40 cellular contexts compared by ENCODE assay signal in the genomic region with DNA sequence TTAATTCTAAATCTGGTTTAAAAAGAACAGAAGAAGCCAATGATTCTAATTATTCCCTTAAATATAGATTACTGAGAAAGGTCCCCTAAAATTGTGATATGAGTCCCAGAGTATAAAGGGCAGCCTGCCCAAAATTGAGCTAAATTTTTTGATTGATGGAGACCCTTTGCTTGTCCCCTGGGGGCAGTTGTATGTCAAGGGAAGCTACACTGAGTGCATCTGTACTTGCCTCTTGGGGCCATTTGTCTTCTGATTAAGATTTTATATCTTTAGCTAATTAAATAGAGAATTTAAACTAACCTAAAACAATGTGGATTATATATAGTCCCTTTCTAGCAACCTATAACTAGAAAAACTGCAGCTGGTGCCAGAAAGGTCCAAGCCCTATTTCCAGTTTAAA. TPM values are rescaled to one million over a fixed set of nuclear protein-coding genes. Genes with fewer than 3 reads are reported as not detected.
"Had no signal": no experiment of that assay in that cellular context is flagged by ENCODE, and none has a peak within 500 bp of the region (broad histone marks: within the 10 kb centered on the region; RNA-seq: fewer than 3 reads in every experiment).

No MANE protein-coding gene starts in this region.

- H3K9me3 ChIP-seq: ascending aorta had no signal

- H3K4me3 Mint-ChIP-seq: activated B cell treated with CpG ODN at 0.5 μM for 24 hours; activated CD4-positive, alpha-beta memory T cell treated with anti-CD3 and anti-CD28 coated beads for 36 hours; activated CD4-positive, alpha-beta T cell treated with anti-CD3 and anti-CD28 coated beads, Interleukin-2, amount 10 ng/mL, durations not matched to agents 24 days and 14 days; activated CD8-positive, alpha-beta T cell treated with anti-CD3 and anti-CD28 coated beads for 36 hours; activated naive CD4-positive, alpha-beta T cell treated with anti-CD3 and anti-CD28 coated beads, Interleukin-2, amount 10 ng/mL, durations not matched to agents 7 days and 5 days; activated naive CD4-positive, alpha-beta T cell treated with anti-CD3 and anti-CD28 coated beads, Interleukin-2, amount 50 U/mL, for 24 hours; activated naive CD8-positive, alpha-beta T cell; activated naive CD8-positive, alpha-beta T cell treated with anti-CD3 and anti-CD28 coated beads, Interleukin-2, amount 10 ng/mL, durations not matched to agents 7 days and 5 days; activated naive CD8-positive, alpha-beta T cell treated with anti-CD3 and anti-CD28 coated beads, Interleukin-2, amount 50 U/mL, for 24 hours; activated T-cell treated with anti-CD3 and anti-CD28 coated beads, Interleukin-2, amount 50 U/mL, for 4 hours; activated T-cell treated with anti-CD3 and anti-CD28 coated beads, Interleukin-2, amount 50 U/mL, for 72 hours; activated T-helper 1 cell treated with anti-CD3 and anti-CD28 coated beads, Interleukin-12 subunit alpha, Interleukin-12 subunit beta, Interleukin-2, Interleukin-4 antibody, amounts not matched to agents 30 ng/mL and 10 ng/mL and 1 ng/mL, durations not matched to agents 14 hours and 24 hours and 36 hours; brain; central memory CD8-positive, alpha-beta T cell; T-helper 2 cell treated with Interferon-gamma antibody and Interleukin-4, amounts not matched to agents 5 μg/mL and 100 μg/mL, for 36 hours had no signal

- H3K27ac ChIP-seq: ascending aorta, cardiac muscle cell, VCaP had no signal

- H3K27me3 Mint-ChIP-seq: activated B cell treated with CpG ODN at 0.5 μM for 24 hours; activated CD4-positive, alpha-beta memory T cell treated with anti-CD3 and anti-CD28 coated beads for 36 hours; activated CD4-positive, alpha-beta T cell treated with anti-CD3 and anti-CD28 coated beads, Interleukin-2, amount 10 ng/mL, durations not matched to agents 24 days and 14 days; activated CD8-positive, alpha-beta T cell treated with anti-CD3 and anti-CD28 coated beads for 36 hours; activated naive CD4-positive, alpha-beta T cell treated with anti-CD3 and anti-CD28 coated beads, Interleukin-2, amount 10 ng/mL, durations not matched to agents 7 days and 5 days; activated naive CD4-positive, alpha-beta T cell treated with anti-CD3 and anti-CD28 coated beads, Interleukin-2, amount 50 U/mL, for 24 hours; activated naive CD8-positive, alpha-beta T cell; activated naive CD8-positive, alpha-beta T cell treated with anti-CD3 and anti-CD28 coated beads, Interleukin-2, amount 10 ng/mL, durations not matched to agents 7 days and 5 days; activated naive CD8-positive, alpha-beta T cell treated with anti-CD3 and anti-CD28 coated beads, Interleukin-2, amount 50 U/mL, for 24 hours; central memory CD8-positive, alpha-beta T cell had no signal

- ATAC-seq: activated CD8-positive, alpha-beta T cell treated with anti-CD3 and anti-CD28 coated beads for 36 hours; activated naive CD8-positive, alpha-beta T cell treated with anti-CD3 and anti-CD28 coated beads, Interleukin-2, amount 50 U/mL, for 24 hours; activated T-cell treated with anti-CD3 and anti-CD28 coated beads, Interleukin-2, amount 50 U/mL, for 4 hours; activated T-cell treated with anti-CD3 and anti-CD28 coated beads, Interleukin-2, amount 50 U/mL, for 72 hours had no signal

- H3K9me3 Mint-ChIP-seq: activated B cell treated with CpG ODN at 0.5 μM for 24 hours; activated CD4-positive, alpha-beta memory T cell treated with anti-CD3 and anti-CD28 coated beads for 36 hours; activated CD4-positive, alpha-beta T cell treated with anti-CD3 and anti-CD28 coated beads, Interleukin-2, amount 10 ng/mL, durations not matched to agents 24 days and 14 days; activated CD8-positive, alpha-beta T cell treated with anti-CD3 and anti-CD28 coated beads for 36 hours; activated naive CD4-positive, alpha-beta T cell treated with anti-CD3 and anti-CD28 coated beads, Interleukin-2, amount 10 ng/mL, durations not matched to agents 7 days and 5 days; activated naive CD4-positive, alpha-beta T cell treated with anti-CD3 and anti-CD28 coated beads, Interleukin-2, amount 50 U/mL, for 24 hours; activated naive CD8-positive, alpha-beta T cell treated with anti-CD3 and anti-CD28 coated beads, Interleukin-2, amount 10 ng/mL, durations not matched to agents 7 days and 5 days; activated naive CD8-positive, alpha-beta T cell treated with anti-CD3 and anti-CD28 coated beads, Interleukin-2, amount 50 U/mL, for 24 hours; activated T-cell treated with anti-CD3 and anti-CD28 coated beads, Interleukin-2, amount 50 U/mL, for 4 hours; activated T-cell treated with anti-CD3 and anti-CD28 coated beads, Interleukin-2, amount 50 U/mL, for 72 hours; activated T-helper 1 cell treated with anti-CD3 and anti-CD28 coated beads, Interleukin-12 subunit alpha, Interleukin-12 subunit beta, Interleukin-2, Interleukin-4 antibody, amounts not matched to agents 30 ng/mL and 10 ng/mL and 1 ng/mL, durations not matched to agents 14 hours and 24 hours and 36 hours; activated T-helper 2 cell treated with anti-CD3 and anti-CD28 coated beads, Interferon-gamma antibody, Interleukin-2, Interleukin-4, amounts not matched to agents 10 μg/mL and 5 μg/mL and 100 μg/mL, durations not matched to agents 14 hours and 24 hours and 36 hours; brain; central memory CD8-positive, alpha-beta T cell; T-helper 2 cell treated with Interferon-gamma antibody and Interleukin-4, amounts not matched to agents 5 μg/mL and 100 μg/mL, for 36 hours had no signal

- H3K4me3 ChIP-seq: ascending aorta, cardiac muscle cell had no signal

- DNase-seq: activated B cell treated with CpG ODN at 0.5 μM for 24 hours; activated CD4-positive, alpha-beta memory T cell treated with anti-CD3 and anti-CD28 coated beads for 36 hours; activated CD4-positive, alpha-beta T cell treated with anti-CD3 and anti-CD28 coated beads for 4 hours; activated CD4-positive, alpha-beta T cell treated with anti-CD3 and anti-CD28 coated beads, Interleukin-2, amount 10 ng/mL, durations not matched to agents 24 days and 14 days; activated CD4-positive, alpha-beta T cell treated with anti-CD3 and anti-CD28 coated beads, Interleukin-2, amount 50 U/mL, for 1 hour; activated CD4-positive, alpha-beta T cell treated with anti-CD3 and anti-CD28 coated beads, Interleukin-2, amount 50 U/mL, for 4 hours; activated CD4-positive, CD25-positive, alpha-beta regulatory T cell treated with anti-CD3 and anti-CD28 coated beads, Interleukin-2, amount 50 U/mL, for 72 hours; activated CD8-positive, alpha-beta memory T cell treated with anti-CD3 and anti-CD28 coated beads, Interleukin-2, amount 50 U/mL, for 4 hours; activated CD8-positive, alpha-beta T cell treated with anti-CD3 and anti-CD28 coated beads for 36 hours; activated effector memory CD4-positive, alpha-beta T cell treated with Interleukin-2 at 50 U/mL for 16 hours; activated gamma-delta T cell; activated naive CD4-positive, alpha-beta T cell treated with anti-CD3 and anti-CD28 coated beads, Interleukin-2, amount 10 ng/mL, durations not matched to agents 7 days and 5 days; activated naive CD4-positive, alpha-beta T cell treated with Interleukin-2 at 50 U/mL for 16 hours; activated naive CD8-positive, alpha-beta T cell treated with anti-CD3 and anti-CD28 coated beads, Interleukin-2, amount 10 ng/mL, durations not matched to agents 7 days and 5 days; activated naive CD8-positive, alpha-beta T cell treated with anti-CD3 and anti-CD28 coated beads, Interleukin-2, amount 50 U/mL, for 24 hours; activated T-cell treated with anti-CD3 and anti-CD28 coated beads for 4 hours; activated T-cell treated with anti-CD3 and anti-CD28 coated beads, Interleukin-2, amount 50 U/mL, for 1 hour; activated T-cell treated with anti-CD3 and anti-CD28 coated beads, Interleukin-2, amount 50 U/mL, for 4 hours; activated T-cell treated with anti-CD3 and anti-CD28 coated beads, Interleukin-2, amount 50 U/mL, for 72 hours; amygdala; anterior cingulate cortex; caudate nucleus; cerebellar nuclear complex; T-helper 2 cell; T-helper 9 cell had no signal

- H3K4me1 Mint-ChIP-seq: activated naive CD4-positive, alpha-beta T cell treated with anti-CD3 and anti-CD28 coated beads, Interleukin-2, amount 10 ng/mL, durations not matched to agents 7 days and 5 days; activated naive CD8-positive, alpha-beta T cell treated with anti-CD3 and anti-CD28 coated beads, Interleukin-2, amount 50 U/mL, for 24 hours; brain; central memory CD8-positive, alpha-beta T cell had no signal

- H3K27ac Mint-ChIP-seq: activated B cell treated with CpG ODN at 0.5 μM for 24 hours; activated CD4-positive, alpha-beta memory T cell treated with anti-CD3 and anti-CD28 coated beads for 36 hours; activated CD4-positive, alpha-beta T cell treated with anti-CD3 and anti-CD28 coated beads, Interleukin-2, amount 10 ng/mL, durations not matched to agents 24 days and 14 days; activated CD8-positive, alpha-beta T cell treated with anti-CD3 and anti-CD28 coated beads for 36 hours; activated naive CD4-positive, alpha-beta T cell treated with anti-CD3 and anti-CD28 coated beads, Interleukin-2, amount 10 ng/mL, durations not matched to agents 7 days and 5 days; activated naive CD4-positive, alpha-beta T cell treated with anti-CD3 and anti-CD28 coated beads, Interleukin-2, amount 50 U/mL, for 24 hours; activated naive CD8-positive, alpha-beta T cell; activated naive CD8-positive, alpha-beta T cell treated with anti-CD3 and anti-CD28 coated beads, Interleukin-2, amount 10 ng/mL, durations not matched to agents 7 days and 5 days; activated naive CD8-positive, alpha-beta T cell treated with anti-CD3 and anti-CD28 coated beads, Interleukin-2, amount 50 U/mL, for 24 hours; activated T-cell treated with anti-CD3 and anti-CD28 coated beads, Interleukin-2, amount 50 U/mL, for 72 hours; activated T-helper 1 cell treated with anti-CD3 and anti-CD28 coated beads, Interleukin-12 subunit alpha, Interleukin-12 subunit beta, Interleukin-2, Interleukin-4 antibody, amounts not matched to agents 30 ng/mL and 10 ng/mL and 1 ng/mL, durations not matched to agents 14 hours and 24 hours and 36 hours; activated T-helper 2 cell treated with anti-CD3 and anti-CD28 coated beads, Interferon-gamma antibody, Interleukin-2, Interleukin-4, amounts not matched to agents 10 μg/mL and 5 μg/mL and 100 μg/mL, durations not matched to agents 14 hours and 24 hours and 36 hours; brain; T-helper 2 cell treated with Interferon-gamma antibody and Interleukin-4, amounts not matched to agents 5 μg/mL and 100 μg/mL, for 36 hours had no signal

- H3K27me3 ChIP-seq: ascending aorta, cardiac muscle cell had no signal

RNA-seq across cellular contexts. Expression of gene SLC6A4, which starts 43.7 kb away (rescaled TPM):
- total RNA-seq: activated B cell treated with CpG ODN at 0.5 μM for 24 hours; activated CD4-positive, alpha-beta memory T cell treated with anti-CD3 and anti-CD28 coated beads for 36 hours; activated CD4-positive, alpha-beta T cell treated with anti-CD3 and anti-CD28 coated beads, Interleukin-2, amount 10 ng/mL, durations not matched to agents 24 days and 14 days; activated CD8-positive, alpha-beta T cell treated with anti-CD3 and anti-CD28 coated beads for 36 hours; activated naive CD8-positive, alpha-beta T cell treated with anti-CD3 and anti-CD28 coated beads, Interleukin-2, amount 10 ng/mL, durations not matched to agents 7 days and 5 days; activated T-cell treated with anti-CD3 and anti-CD28 coated beads, Interleukin-2, amount 50 U/mL, for 4 hours; activated T-helper 1 cell treated with anti-CD3 and anti-CD28 coated beads, Interleukin-12 subunit alpha, Interleukin-12 subunit beta, Interleukin-2, Interleukin-4 antibody, amounts not matched to agents 30 ng/mL and 10 ng/mL and 1 ng/mL, durations not matched to agents 14 hours and 24 hours and 36 hours; activated T-helper 2 cell treated with anti-CD3 and anti-CD28 coated beads, Interferon-gamma antibody, Interleukin-2, Interleukin-4, amounts not matched to agents 10 μg/mL and 5 μg/mL and 100 μg/mL, durations not matched to agents 14 hours and 24 hours and 36 hours; bronchial epithelial cell; chondrocyte; T-helper 1 cell treated with Interleukin-12 subunit alpha and Interleukin-12 subunit beta and Interleukin-4 antibody, amounts not matched to agents 30 ng/mL and 1 ng/mL, for 36 hours had no signal
- polyA plus RNA-seq: cardiac muscle cell had no signal

RNA-seq across cellular contexts. Expression of gene TMIGD1, which starts 54.7 kb away (rescaled TPM):
- total RNA-seq: activated B cell treated with CpG ODN at 0.5 μM for 24 hours; activated CD4-positive, alpha-beta memory T cell treated with anti-CD3 and anti-CD28 coated beads for 36 hours; activated CD4-positive, alpha-beta T cell treated with anti-CD3 and anti-CD28 coated beads, Interleukin-2, amount 10 ng/mL, durations not matched to agents 24 days and 14 days; activated CD8-positive, alpha-beta memory T cell treated with anti-CD3 and anti-CD28 coated beads for 36 hours; activated CD8-positive, alpha-beta T cell treated with anti-CD3 and anti-CD28 coated beads for 36 hours; activated naive CD8-positive, alpha-beta T cell treated with anti-CD3 and anti-CD28 coated beads, Interleukin-2, amount 10 ng/mL, durations not matched to agents 7 days and 5 days; activated T-cell treated with anti-CD3 and anti-CD28 coated beads, Interleukin-2, amount 50 U/mL, for 4 hours; activated T-cell treated with anti-CD3 and anti-CD28 coated beads, Interleukin-2, amount 50 U/mL, for 72 hours; activated T-helper 1 cell treated with anti-CD3 and anti-CD28 coated beads, Interleukin-12 subunit alpha, Interleukin-12 subunit beta, Interleukin-2, Interleukin-4 antibody, amounts not matched to agents 30 ng/mL and 10 ng/mL and 1 ng/mL, durations not matched to agents 14 hours and 24 hours and 36 hours; activated T-helper 2 cell treated with anti-CD3 and anti-CD28 coated beads, Interferon-gamma antibody, Interleukin-2, Interleukin-4, amounts not matched to agents 10 μg/mL and 5 μg/mL and 100 μg/mL, durations not matched to agents 14 hours and 24 hours and 36 hours; ascending aorta; bronchial epithelial cell; cardiac muscle cell; chondrocyte; T-helper 1 cell treated with Interleukin-12 subunit alpha and Interleukin-12 subunit beta and Interleukin-4 antibody, amounts not matched to agents 30 ng/mL and 1 ng/mL, for 36 hours had no signal
- polyA plus RNA-seq: adipose tissue, cardiac muscle cell had no signal
